Comparison of ENCODE assay signal across 1 cellular context in genomic region chr19:1265611-1266115, GRCh38.
TF ChIP-seq lines count a peak whose summit lies in the region.

No MANE protein-coding gene starts in this region.

TF ChIP-seq in H1, 55 proteins besides CTCF, POLR2A, EP300 and RAD21:
- no peak for TF ChIP-seq SIX5 (IDR thresholded peaks at IDR 0.05; ENCODE audit: low read depth, low read length)
- TF ChIP-seq USF2 (IDR thresholded peaks at IDR 0.05; ENCODE audit: low read length) = no peak
- peak; percentile 42 for TF ChIP-seq EZH2 (IDR thresholded peaks at IDR 0.05; ENCODE audit: low read depth, low read length, severe bottlenecking)
- no peak for TF ChIP-seq CHD7 (IDR thresholded peaks at IDR 0.05; ENCODE audit: insufficient replicate concordance, low read length)
- TF ChIP-seq BACH1 (IDR thresholded peaks at IDR 0.05; ENCODE audit: low read length) = no peak
